In the genomic region with DNA sequence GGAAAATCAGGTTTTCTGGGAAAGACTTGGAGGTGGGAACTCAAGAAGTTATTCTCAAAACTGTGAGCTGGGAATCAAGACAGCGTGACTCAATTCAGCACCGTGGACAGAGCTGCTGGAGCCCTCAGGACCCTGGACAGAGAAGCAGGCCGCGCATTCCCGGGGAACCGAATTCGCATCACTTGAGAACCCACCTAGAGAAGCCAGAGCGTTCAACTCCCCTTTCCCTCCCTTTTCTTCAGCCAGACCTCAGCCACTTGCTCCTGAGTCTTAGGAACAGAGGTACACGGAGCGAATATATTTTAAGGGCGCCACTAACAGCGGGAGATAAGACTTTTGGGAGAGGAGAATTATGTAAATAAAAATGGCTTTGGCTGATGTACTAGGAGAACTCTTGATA, we compare ENCODE assay signal across 1 cellular context.
A peak's percentile ranks its signal among the peaks of the same experiment; 100 is the strongest.
TF ChIP-seq lines count a peak whose summit lies in the region.

No MANE protein-coding gene starts in this region.

TF ChIP-seq in HepG2, 621 proteins besides CTCF, POLR2A, EP300 and RAD21 (continued from another document and continues in another):
- TF ChIP-seq, protein P1, sequence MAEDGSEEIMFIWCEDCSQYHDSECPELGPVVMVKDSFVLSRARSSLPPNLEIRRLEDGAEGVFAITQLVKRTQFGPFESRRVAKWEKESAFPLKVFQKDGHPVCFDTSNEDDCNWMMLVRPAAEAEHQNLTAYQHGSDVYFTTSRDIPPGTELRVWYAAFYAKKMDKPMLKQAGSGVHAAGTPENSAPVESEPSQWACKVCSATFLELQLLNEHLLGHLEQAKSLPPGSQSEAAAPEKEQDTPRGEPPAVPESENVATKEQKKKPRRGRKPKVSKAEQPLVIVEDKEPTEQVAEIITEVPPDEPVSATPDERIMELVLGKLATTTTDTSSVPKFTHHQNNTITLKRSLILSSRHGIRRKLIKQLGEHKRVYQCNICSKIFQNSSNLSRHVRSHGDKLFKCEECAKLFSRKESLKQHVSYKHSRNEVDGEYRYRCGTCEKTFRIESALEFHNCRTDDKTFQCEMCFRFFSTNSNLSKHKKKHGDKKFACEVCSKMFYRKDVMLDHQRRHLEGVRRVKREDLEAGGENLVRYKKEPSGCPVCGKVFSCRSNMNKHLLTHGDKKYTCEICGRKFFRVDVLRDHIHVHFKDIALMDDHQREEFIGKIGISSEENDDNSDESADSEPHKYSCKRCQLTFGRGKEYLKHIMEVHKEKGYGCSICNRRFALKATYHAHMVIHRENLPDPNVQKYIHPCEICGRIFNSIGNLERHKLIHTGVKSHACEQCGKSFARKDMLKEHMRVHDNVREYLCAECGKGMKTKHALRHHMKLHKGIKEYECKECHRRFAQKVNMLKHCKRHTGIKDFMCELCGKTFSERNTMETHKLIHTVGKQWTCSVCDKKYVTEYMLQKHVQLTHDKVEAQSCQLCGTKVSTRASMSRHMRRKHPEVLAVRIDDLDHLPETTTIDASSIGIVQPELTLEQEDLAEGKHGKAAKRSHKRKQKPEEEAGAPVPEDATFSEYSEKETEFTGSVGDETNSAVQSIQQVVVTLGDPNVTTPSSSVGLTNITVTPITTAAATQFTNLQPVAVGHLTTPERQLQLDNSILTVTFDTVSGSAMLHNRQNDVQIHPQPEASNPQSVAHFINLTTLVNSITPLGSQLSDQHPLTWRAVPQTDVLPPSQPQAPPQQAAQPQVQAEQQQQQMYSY (CRISPR knock-in tag; IDR thresholded peaks at IDR 0.05), result peak; percentile 94
- TF ChIP-seq DMTF1 (CRISPR knock-in tag; IDR thresholded peaks at IDR 0.05), result peak; percentile 98
- no peak for TF ChIP-seq MBNL3 (CRISPR knock-in tag; conservative IDR thresholded peaks at IDR 0.05)
- TF ChIP-seq, protein P2, sequence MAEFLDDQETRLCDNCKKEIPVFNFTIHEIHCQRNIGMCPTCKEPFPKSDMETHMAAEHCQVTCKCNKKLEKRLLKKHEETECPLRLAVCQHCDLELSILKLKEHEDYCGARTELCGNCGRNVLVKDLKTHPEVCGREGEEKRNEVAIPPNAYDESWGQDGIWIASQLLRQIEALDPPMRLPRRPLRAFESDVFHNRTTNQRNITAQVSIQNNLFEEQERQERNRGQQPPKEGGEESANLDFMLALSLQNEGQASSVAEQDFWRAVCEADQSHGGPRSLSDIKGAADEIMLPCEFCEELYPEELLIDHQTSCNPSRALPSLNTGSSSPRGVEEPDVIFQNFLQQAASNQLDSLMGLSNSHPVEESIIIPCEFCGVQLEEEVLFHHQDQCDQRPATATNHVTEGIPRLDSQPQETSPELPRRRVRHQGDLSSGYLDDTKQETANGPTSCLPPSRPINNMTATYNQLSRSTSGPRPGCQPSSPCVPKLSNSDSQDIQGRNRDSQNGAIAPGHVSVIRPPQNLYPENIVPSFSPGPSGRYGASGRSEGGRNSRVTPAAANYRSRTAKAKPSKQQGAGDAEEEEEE (CRISPR knock-in tag; IDR thresholded peaks at IDR 0.05; ENCODE audit: borderline replicate concordance), result peak; percentile 100
- TF ChIP-seq HMGA1 (CRISPR knock-in tag; conservative IDR thresholded peaks at IDR 0.05), result no peak
- peak; percentile 77 for TF ChIP-seq ZNF460 (CRISPR knock-in tag; IDR thresholded peaks at IDR 0.05; ENCODE audit: borderline replicate concordance)
- peak; percentile 82 for TF ChIP-seq PHF21A (CRISPR knock-in tag; IDR thresholded peaks at IDR 0.05)
- peak; percentile 99 for TF ChIP-seq SPEN (CRISPR knock-in tag; IDR thresholded peaks at IDR 0.05; ENCODE audit: low read depth)
- TF ChIP-seq ZNF597 (CRISPR knock-in tag; IDR thresholded peaks at IDR 0.05), result no peak
- TF ChIP-seq ZNF7 (CRISPR knock-in tag; IDR thresholded peaks at IDR 0.05), result peak; percentile 98
- TF ChIP-seq ZNF124 (CRISPR knock-in tag; IDR thresholded peaks at IDR 0.05), result peak; percentile 100
- TF ChIP-seq YEATS2 (CRISPR knock-in tag; IDR thresholded peaks at IDR 0.05; ENCODE audit: borderline replicate concordance), result peak; percentile 99
- TF ChIP-seq, protein P3, sequence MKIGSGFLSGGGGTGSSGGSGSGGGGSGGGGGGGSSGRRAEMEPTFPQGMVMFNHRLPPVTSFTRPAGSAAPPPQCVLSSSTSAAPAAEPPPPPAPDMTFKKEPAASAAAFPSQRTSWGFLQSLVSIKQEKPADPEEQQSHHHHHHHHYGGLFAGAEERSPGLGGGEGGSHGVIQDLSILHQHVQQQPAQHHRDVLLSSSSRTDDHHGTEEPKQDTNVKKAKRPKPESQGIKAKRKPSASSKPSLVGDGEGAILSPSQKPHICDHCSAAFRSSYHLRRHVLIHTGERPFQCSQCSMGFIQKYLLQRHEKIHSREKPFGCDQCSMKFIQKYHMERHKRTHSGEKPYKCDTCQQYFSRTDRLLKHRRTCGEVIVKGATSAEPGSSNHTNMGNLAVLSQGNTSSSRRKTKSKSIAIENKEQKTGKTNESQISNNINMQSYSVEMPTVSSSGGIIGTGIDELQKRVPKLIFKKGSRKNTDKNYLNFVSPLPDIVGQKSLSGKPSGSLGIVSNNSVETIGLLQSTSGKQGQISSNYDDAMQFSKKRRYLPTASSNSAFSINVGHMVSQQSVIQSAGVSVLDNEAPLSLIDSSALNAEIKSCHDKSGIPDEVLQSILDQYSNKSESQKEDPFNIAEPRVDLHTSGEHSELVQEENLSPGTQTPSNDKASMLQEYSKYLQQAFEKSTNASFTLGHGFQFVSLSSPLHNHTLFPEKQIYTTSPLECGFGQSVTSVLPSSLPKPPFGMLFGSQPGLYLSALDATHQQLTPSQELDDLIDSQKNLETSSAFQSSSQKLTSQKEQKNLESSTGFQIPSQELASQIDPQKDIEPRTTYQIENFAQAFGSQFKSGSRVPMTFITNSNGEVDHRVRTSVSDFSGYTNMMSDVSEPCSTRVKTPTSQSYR (CRISPR knock-in tag; IDR thresholded peaks at IDR 0.05; ENCODE audit: borderline replicate concordance), result peak; percentile 98
- TF ChIP-seq, protein P4, sequence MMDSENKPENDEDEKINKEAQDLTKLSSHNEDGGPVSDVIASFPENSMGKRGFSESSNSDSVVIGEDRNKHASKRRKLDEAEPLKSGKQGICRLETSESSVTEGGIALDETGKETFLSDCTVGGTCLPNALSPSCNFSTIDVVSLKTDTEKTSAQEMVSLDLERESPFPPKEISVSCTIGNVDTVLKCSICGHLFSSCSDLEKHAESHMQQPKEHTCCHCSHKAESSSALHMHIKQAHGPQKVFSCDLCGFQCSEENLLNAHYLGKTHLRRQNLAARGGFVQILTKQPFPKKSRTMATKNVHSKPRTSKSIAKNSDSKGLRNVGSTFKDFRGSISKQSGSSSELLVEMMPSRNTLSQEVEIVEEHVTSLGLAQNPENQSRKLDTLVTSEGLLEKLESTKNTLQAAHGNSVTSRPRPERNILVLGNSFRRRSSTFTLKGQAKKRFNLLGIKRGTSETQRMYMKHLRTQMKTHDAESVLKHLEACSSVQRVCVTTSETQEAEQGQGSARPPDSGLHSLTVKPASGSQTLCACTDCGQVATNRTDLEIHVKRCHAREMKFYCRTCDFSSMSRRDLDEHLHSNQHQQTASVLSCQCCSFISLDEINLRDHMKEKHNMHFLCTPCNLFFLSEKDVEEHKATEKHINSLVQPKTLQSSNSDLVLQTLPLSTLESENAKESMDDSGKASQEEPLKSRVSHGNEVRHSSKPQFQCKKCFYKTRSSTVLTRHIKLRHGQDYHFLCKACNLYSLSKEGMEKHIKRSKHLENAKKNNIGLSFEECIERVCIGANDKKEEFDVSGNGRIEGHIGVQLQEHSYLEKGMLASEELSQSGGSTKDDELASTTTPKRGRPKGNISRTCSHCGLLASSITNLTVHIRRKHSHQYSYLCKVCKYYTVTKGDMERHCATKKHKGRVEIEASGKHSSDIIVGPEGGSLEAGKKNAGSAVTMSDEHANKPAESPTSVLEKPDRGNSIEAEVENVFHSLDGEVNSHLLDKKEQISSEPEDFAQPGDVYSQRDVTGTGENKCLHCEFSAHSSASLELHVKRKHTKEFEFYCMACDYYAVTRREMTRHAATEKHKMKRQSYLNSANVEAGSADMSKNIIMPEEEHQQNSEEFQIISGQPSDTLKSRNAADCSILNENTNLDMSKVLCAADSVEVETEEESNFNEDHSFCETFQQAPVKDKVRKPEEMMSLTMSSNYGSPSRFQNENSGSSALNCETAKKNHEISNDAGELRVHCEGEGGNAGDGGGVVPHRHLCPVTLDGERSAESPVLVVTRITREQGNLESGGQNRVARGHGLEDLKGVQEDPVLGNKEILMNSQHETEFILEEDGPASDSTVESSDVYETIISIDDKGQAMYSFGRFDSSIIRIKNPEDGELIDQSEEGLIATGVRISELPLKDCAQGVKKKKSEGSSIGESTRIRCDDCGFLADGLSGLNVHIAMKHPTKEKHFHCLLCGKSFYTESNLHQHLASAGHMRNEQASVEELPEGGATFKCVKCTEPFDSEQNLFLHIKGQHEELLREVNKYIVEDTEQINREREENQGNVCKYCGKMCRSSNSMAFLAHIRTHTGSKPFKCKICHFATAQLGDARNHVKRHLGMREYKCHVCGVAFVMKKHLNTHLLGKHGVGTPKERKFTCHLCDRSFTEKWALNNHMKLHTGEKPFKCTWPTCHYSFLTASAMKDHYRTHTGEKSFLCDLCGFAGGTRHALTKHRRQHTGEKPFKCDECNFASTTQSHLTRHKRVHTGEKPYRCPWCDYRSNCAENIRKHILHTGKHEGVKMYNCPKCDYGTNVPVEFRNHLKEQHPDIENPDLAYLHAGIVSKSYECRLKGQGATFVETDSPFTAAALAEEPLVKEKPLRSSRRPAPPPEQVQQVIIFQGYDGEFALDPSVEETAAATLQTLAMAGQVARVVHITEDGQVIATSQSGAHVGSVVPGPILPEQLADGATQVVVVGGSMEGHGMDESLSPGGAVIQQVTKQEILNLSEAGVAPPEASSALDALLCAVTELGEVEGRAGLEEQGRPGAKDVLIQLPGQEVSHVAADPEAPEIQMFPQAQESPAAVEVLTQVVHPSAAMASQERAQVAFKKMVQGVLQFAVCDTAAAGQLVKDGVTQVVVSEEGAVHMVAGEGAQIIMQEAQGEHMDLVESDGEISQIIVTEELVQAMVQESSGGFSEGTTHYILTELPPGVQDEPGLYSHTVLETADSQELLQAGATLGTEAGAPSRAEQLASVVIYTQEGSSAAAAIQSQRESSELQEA (CRISPR knock-in tag; IDR thresholded peaks at IDR 0.05; ENCODE audit: not compliant biosample characterization), result peak; percentile 100
- TF ChIP-seq ZNF788 (CRISPR knock-in tag; IDR thresholded peaks at IDR 0.05; ENCODE audit: borderline replicate concordance), result peak; percentile 99
- TF ChIP-seq RARA (CRISPR knock-in tag; IDR thresholded peaks at IDR 0.05), result peak; percentile 97
- TF ChIP-seq, protein P5, sequence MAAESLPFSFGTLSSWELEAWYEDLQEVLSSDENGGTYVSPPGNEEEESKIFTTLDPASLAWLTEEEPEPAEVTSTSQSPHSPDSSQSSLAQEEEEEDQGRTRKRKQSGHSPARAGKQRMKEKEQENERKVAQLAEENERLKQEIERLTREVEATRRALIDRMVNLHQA (CRISPR knock-in tag; IDR thresholded peaks at IDR 0.05), result peak; percentile 98
- no peak; the same call in 1 of the 2 replicates for TF ChIP-seq ATF1 (CRISPR knock-in tag; IDR thresholded peaks at IDR 0.05)
- TF ChIP-seq TOE1 (CRISPR knock-in tag; IDR thresholded peaks at IDR 0.05), result peak; percentile 100
- TF ChIP-seq SKIL (CRISPR knock-in tag; IDR thresholded peaks at IDR 0.05; ENCODE audit: borderline replicate concordance), result peak; percentile 95
- TF ChIP-seq ELF4 (CRISPR knock-in tag; IDR thresholded peaks at IDR 0.05; ENCODE audit: borderline replicate concordance), result peak; percentile 100
- TF ChIP-seq, protein P6, sequence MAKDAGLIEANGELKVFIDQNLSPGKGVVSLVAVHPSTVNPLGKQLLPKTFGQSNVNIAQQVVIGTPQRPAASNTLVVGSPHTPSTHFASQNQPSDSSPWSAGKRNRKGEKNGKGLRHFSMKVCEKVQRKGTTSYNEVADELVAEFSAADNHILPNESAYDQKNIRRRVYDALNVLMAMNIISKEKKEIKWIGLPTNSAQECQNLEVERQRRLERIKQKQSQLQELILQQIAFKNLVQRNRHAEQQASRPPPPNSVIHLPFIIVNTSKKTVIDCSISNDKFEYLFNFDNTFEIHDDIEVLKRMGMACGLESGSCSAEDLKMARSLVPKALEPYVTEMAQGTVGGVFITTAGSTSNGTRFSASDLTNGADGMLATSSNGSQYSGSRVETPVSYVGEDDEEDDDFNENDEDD (CRISPR knock-in tag; IDR thresholded peaks at IDR 0.05; ENCODE audit: borderline replicate concordance), result peak; percentile 92
